13 cellular contexts compared by ENCODE assay signal in genomic region chr6:68313911-68314310, GRCh38.
DNase-seq lines count a peak whose midpoint lies in the region; ATAC-seq, FAIRE-seq and TF ChIP-seq lines count a peak whose summit lies in the region.
"Had no signal": no experiment of that assay in that cellular context is flagged by ENCODE, and none has a peak within 500 bp of the region (broad histone marks: within the 10 kb centered on the region; RNA-seq: fewer than 3 reads in every experiment).

No MANE protein-coding gene starts in this region.

- FAIRE-seq in pancreas (lab: Jason Lieb, UNC): peak; percentile 20

- in situ Hi-C loops in brain microvascular endothelial cell (cut with HindIII; ENCODE audit: low pct_ligation_motif_present, low sequenced_read_pairs): no loop called here

- H3K27me3 ChIP-seq in brain microvascular endothelial cell (replicated peaks) (no peaks in the 10 kb centered on the region), pancreas (no peaks in the 10 kb centered on the region)

- ATAC-seq in pancreas: no peak
- ATAC-seq: activated CD4-positive, alpha-beta T cell treated with anti-CD3 and anti-CD28 coated beads for 36 hours had no signal

- no peaks in the 10 kb centered on the region for H3K4me1 ChIP-seq in pancreas

- WGBS in pancreas, 2 donors: 32 to 33% methylated on average over 1 of the region's 1 CpG

- DNase-seq in SIG-M5 treated with dmso at 0.1 percent for 504 hours (lab: John Stamatoyannopoulos, UW; ENCODE audit: unreplicated experiment) (peak; percentile 1), SIG-M5 (lab: John Stamatoyannopoulos, UW) (no peak), NAMALWA (ENCODE audit: low spot score) (peak; percentile 34), brain microvascular endothelial cell (peak; percentile 17), pancreas (no peak), mucosa of gallbladder (ENCODE audit: low spot score) (no peak), middle frontal gyrus (ENCODE audit: extremely low spot score, low spot score) (no peak), NCI-H1436 (lab: John Stamatoyannopoulos, UW) (no peak)
- DNase-seq: activated CD4-positive, alpha-beta T cell treated with anti-CD3 and anti-CD28 coated beads for 36 hours; activated naive CD4-positive, alpha-beta T cell treated with Interleukin-2 at 50 U/mL for 16 hours; hippocampal formation; NCI-H1694 had no signal

- H3K9me3 ChIP-seq in pancreas: no peaks in the 10 kb centered on the region

- no peaks in the 10 kb centered on the region for H3K36me3 ChIP-seq in brain microvascular endothelial cell (replicated peaks)
- H3K36me3 ChIP-seq in pancreas: no peaks in the 10 kb centered on the region

- TF ChIP-seq CTCF in brain microvascular endothelial cell (IDR thresholded peaks at IDR 0.05; ENCODE audit: low read depth, low read length, missing control alignments): peak; percentile 57
- TF ChIP-seq CTCF in pancreas (IDR thresholded peaks at IDR 0.05): no peak

- H3K27ac ChIP-seq in brain microvascular endothelial cell (no peak overlapping the region), pancreas (no peak overlapping the region)
- H3K27ac ChIP-seq: RWPE1 had no signal

- intact Hi-C loops in pancreas (cut with DNase I): no loop called here

- H3K4me3 ChIP-seq in brain microvascular endothelial cell (ENCODE audit: low read depth, low read length) (no peak overlapping the region), pancreas (no peak overlapping the region)

Comparison
In these comparisons a context has a peak if more than half of its experiments do, and no peak if none do; other contexts are left out.
1. DNase-seq: peak in SIG-M5 treated with dmso at 0.1 percent for 504 hours (single experiment), NAMALWA (single experiment) and brain microvascular endothelial cell (single experiment); none in SIG-M5 (single experiment), pancreas (0 of 6), mucosa of gallbladder (single experiment), middle frontal gyrus (single experiment) and NCI-H1436 (single experiment).